In genomic region chr12:10184261-10184843, GRCh38 we compare ENCODE assay signal across 19 cellular contexts. TPM values are rescaled to one million over a fixed set of nuclear protein-coding genes. Genes with fewer than 3 reads are reported as not detected.
DNase-seq lines count a peak whose midpoint lies in the region; ATAC-seq and TF ChIP-seq lines count a peak whose summit lies in the region.
"Had no signal": no experiment of that assay in that cellular context is flagged by ENCODE, and none has a peak within 500 bp of the region (broad histone marks: within the 10 kb centered on the region; RNA-seq: fewer than 3 reads in every experiment).

No MANE protein-coding gene starts in this region.

- H3K36me3 ChIP-seq in lower lobe of right lung (no peaks in the 10 kb centered on the region), H7 (replicated peaks; ENCODE audit: control insufficient read depth, insufficient read depth, low read length) (no peaks in the 10 kb centered on the region), suprapubic skin (no peaks in the 10 kb centered on the region)
- H3K36me3 ChIP-seq: brain microvascular endothelial cell, pancreas, vagina had no signal

- H3K27me3 ChIP-seq in AG04450 (ENCODE audit: control insufficient read depth, insufficient read depth, low read length) (no peaks in the 10 kb centered on the region), lower lobe of right lung (ENCODE audit: low read depth) (no peaks in the 10 kb centered on the region), H7 (ENCODE audit: control insufficient read depth, insufficient read depth, low read length) (no peaks in the 10 kb centered on the region), suprapubic skin (no peaks in the 10 kb centered on the region)
- H3K27me3 ChIP-seq: brain microvascular endothelial cell, vagina had no signal

- TF ChIP-seq POLR2A in suprapubic skin (IDR thresholded peaks at IDR 0.05) = no peak

- CTCF ChIA-PET in AG04450 (lab: Charles Lee) = interaction anchor here (3.1 kb wide), 1 partner anchor 31 kb away, joined by 15 read pairs; no protein-coding TSS in a partner anchor

- WGBS in suprapubic skin = 67% methylated on average over 7 of the region's 7 CpGs

- TF ChIP-seq CTCF in AG04450 (IDR thresholded peaks at IDR 0.05; ENCODE audit: low read depth, low read length) (no peak), cardiac fibroblast (IDR thresholded peaks at IDR 0.05; ENCODE audit: low read depth, low read length) (no peak), lower lobe of right lung (IDR thresholded peaks at IDR 0.05) (no peak), suprapubic skin (IDR thresholded peaks at IDR 0.05) (no peak), GM13977 (IDR thresholded peaks at IDR 0.05; ENCODE audit: extremely low read depth, insufficient read depth, missing control alignments) (no peak)

- H3K4me1 ChIP-seq in lower lobe of right lung = no peaks in the 10 kb centered on the region
- H3K4me1 ChIP-seq in suprapubic skin = peaks cover 12% of the 10 kb centered on the region
- H3K4me1 ChIP-seq: pancreas, vagina had no signal

- intact Hi-C loops in lower lobe of right lung (cut with DNase I) = no loop called here

- POLR2A ChIA-PET in AG04450 (lab: Yijun Ruan, JAX) = interaction anchor here (0.6 to 3.1 kb wide), 6 partner anchors 12 to 31 kb away, joined by 3 to 18 read pairs (median 8); partner anchors contain the start of genes GABARAPL1 and OLR1

- TF ChIP-seq EP300 in suprapubic skin (IDR thresholded peaks at IDR 0.05) = no peak

- peak overlapping the region; percentile 8; the same call in 1 of the 2 replicates for H3K4me3 ChIP-seq in AG04450 (ENCODE audit: low read depth, low read length)
- no peak overlapping the region for H3K4me3 ChIP-seq in cardiac fibroblast (replicated peaks in 1 of 2; ENCODE audit: low read depth in 2 of 2, low read length in 2 of 2)
- H3K4me3 ChIP-seq in lower lobe of right lung = no peak overlapping the region
- H3K4me3 ChIP-seq in H7 (ENCODE audit: insufficient read depth, low read depth, low read length) = no peak overlapping the region
- H3K4me3 ChIP-seq in suprapubic skin = no peak overlapping the region
- H3K4me3 ChIP-seq: pancreas, vagina had no signal

- DNase-seq in AG04450 (ENCODE audit: low read depth, low spot score) (peak; percentile 88), H4 (ENCODE audit: low spot score) (peak; percentile 21), cardiac fibroblast (ENCODE audit: low read depth in 2 of 2) (peak; percentile 53 to 60), lower lobe of right lung (no peak), H7 (no peak), suprapubic skin (ENCODE audit: low spot score in 2 of 2) (no peak), GM13977 (ENCODE audit: low spot score) (no peak)
- DNase-seq: activated CD4-positive, alpha-beta T cell treated with anti-CD3 and anti-CD28 coated beads, Interleukin-2, amount 50 U/mL, for 48 hours; activated effector memory CD4-positive, alpha-beta T cell treated with anti-CD3 and anti-CD28 coated beads, Interleukin-2, amount 50 U/mL, for 16 hours; brain microvascular endothelial cell; NCI-H1105; NCI-H446 treated with DMSO at 0.1 percent for 48 hours; pancreas; stimulated activated CD4-positive, alpha-beta T cell treated with anti-CD3 and anti-CD28 coated beads, Interleukin-1b, Interleukin-23, amount 100 ng/mL, for 48 hours had no signal

- H3K9me3 ChIP-seq in AG04450 (ENCODE audit: control insufficient read depth, insufficient read depth, low read length) (no peaks in the 10 kb centered on the region), lower lobe of right lung (no peaks in the 10 kb centered on the region), suprapubic skin (no peaks in the 10 kb centered on the region)
- H3K9me3 ChIP-seq: pancreas, vagina had no signal

- ATAC-seq in lower lobe of right lung = peak; percentile 56 to 70
- no peak for ATAC-seq in HG03025 (IDR thresholded peaks at IDR 0.05; ENCODE audit: low FRiP score, unreplicated experiment)

- in situ Hi-C loops in GM13977 (cut with MboI; ENCODE audit: low pct_unique_long_range_greater_than_20kb, low sequenced_read_pairs, unreplicated experiment) = no loop called here

- H3K27ac ChIP-seq in AG04450 (ENCODE audit: low read depth, low read length) (peak overlapping the region; percentile 94), lower lobe of right lung (peak overlapping the region; percentile 15), suprapubic skin (no peak overlapping the region)
- H3K27ac ChIP-seq: brain microvascular endothelial cell, C4-2B, vagina had no signal

RNA-seq across cellular contexts. Expression of gene TMEM52B, which starts 5.5 kb away (rescaled TPM):
- polyA plus RNA-seq in AG04450 (2011; rRNA removed) = 7.2 and 8.3 TPM in 2 replicates
- 3.6 and 10.0 TPM in 2 replicates for polyA minus RNA-seq in AG04450 (2011; rRNA and poly(A)+ RNA removed)
- 0.10 and 1.5 TPM in 2 replicates for total RNA-seq in H4 (2014; rRNA removed; shearing (Covaris generic))
- total RNA-seq in lower lobe of right lung (3.6 TPM), suprapubic skin (under 1 TPM in 1 of 4 donors, not detected in 3; 0.16 TPM)
- not detected in 2 replicates for total RNA-seq in H7 (2014; rRNA removed; shearing (Covaris generic))
- total RNA-seq: RPMI7951; T-helper 2 cell treated with Interferon-gamma antibody and Interleukin-4, amounts not matched to agents 100 ng/mL and 5 ng/mL, for 36 hours; vagina had no signal

RNA-seq across cellular contexts. Expression of gene OLR1, which starts 12.4 kb away (rescaled TPM):
- 13.0 and 15.3 TPM in 2 replicates for polyA plus RNA-seq in AG04450 (2011; rRNA removed)
- 3.4 and 6.0 TPM in 2 replicates for polyA minus RNA-seq in AG04450 (2011; rRNA and poly(A)+ RNA removed)
- 7.3 and 8.7 TPM in 2 replicates for total RNA-seq in H4 (2014; rRNA removed; shearing (Covaris generic))
- total RNA-seq in lower lobe of right lung (172 TPM), suprapubic skin (not detected)
- not detected in 2 replicates for total RNA-seq in H7 (2014; rRNA removed; shearing (Covaris generic))
- total RNA-seq: RPMI7951; T-helper 2 cell treated with Interferon-gamma antibody and Interleukin-4, amounts not matched to agents 100 ng/mL and 5 ng/mL, for 36 hours; vagina had no signal

RNA-seq across cellular contexts. Expression of gene GABARAPL1, which starts 28.3 kb away (rescaled TPM):
- 181 and 196 TPM in 2 replicates for polyA plus RNA-seq in AG04450 (2011; rRNA removed)
- polyA minus RNA-seq in AG04450 (2011; rRNA and poly(A)+ RNA removed) = 108 and 117 TPM in 2 replicates
- total RNA-seq in H4 (2014; rRNA removed; shearing (Covaris generic)) = 73.5 and 75.5 TPM in 2 replicates
- 108 TPM for total RNA-seq in lower lobe of right lung
- total RNA-seq in H7 (2014; rRNA removed; shearing (Covaris generic)) = 98.7 and 118 TPM in 2 replicates
- total RNA-seq in suprapubic skin = 10 to 100 TPM; 48.7 to 94.6 (median 81.1) TPM

RNA-seq across cellular contexts. Expression of gene CLEC7A, which starts 54.4 kb away (rescaled TPM):
- polyA plus RNA-seq in AG04450 (2011; rRNA removed) = not detected in 2 replicates
- not detected in 2 replicates for polyA minus RNA-seq in AG04450 (2011; rRNA and poly(A)+ RNA removed)
- 0.87 and 2.0 TPM in 2 replicates for total RNA-seq in H4 (2014; rRNA removed; shearing (Covaris generic))
- total RNA-seq in lower lobe of right lung (79.5 TPM), suprapubic skin (1 to 10 TPM; 3.7 to 6.6 (median 4.1) TPM)
- total RNA-seq in H7 (2014; rRNA removed; shearing (Covaris generic)) = 0.07 TPM in 2 replicates
- total RNA-seq: RPMI7951; T-helper 2 cell treated with Interferon-gamma antibody and Interleukin-4, amounts not matched to agents 100 ng/mL and 5 ng/mL, for 36 hours had no signal

Comparison
In these comparisons a context has a peak if more than half of its experiments do, and no peak if none do; other contexts are left out.
1. DNase-seq: peak in AG04450 (single experiment), H4 (single experiment) and cardiac fibroblast (2 of 2); none in lower lobe of right lung (single experiment), H7 (single experiment), suprapubic skin (0 of 2) and GM13977 (single experiment).
2. RNA of gene OLR1, which starts 12.4 kb away (total RNA-seq): 172 TPM in lower lobe of right lung (single experiment); 7.3 to 8.7 TPM in H4, not detected in H7 and not detected in suprapubic skin; every median in the first group is over 10 times any median in the second.